In the genomic region with DNA sequence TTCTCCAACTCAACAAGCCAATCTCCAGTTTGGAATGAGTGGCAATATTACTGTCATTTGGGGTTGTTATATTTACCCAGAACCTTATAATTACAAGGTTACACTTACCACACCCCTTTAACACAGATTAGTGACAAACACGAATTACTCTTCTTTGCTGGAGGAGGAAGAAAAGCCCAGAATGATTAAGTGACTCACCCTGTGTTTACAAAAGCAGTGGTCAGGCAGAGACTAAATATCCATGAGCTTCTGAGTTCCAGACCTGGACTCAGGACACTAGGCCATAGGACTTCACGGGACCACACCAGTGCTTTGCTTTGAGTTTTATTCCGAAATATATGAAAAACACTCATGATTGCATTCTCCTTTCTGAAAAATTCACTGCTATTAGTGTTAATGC, we compare ENCODE assay signal across 14 cellular contexts.
A peak's percentile ranks its signal among the peaks of the same experiment; 100 is the strongest.
DNase-seq lines count a peak whose midpoint lies in the region; ATAC-seq and TF ChIP-seq lines count a peak whose summit lies in the region.
"Had no signal": no experiment of that assay in that cellular context is flagged by ENCODE, and none has a peak within 500 bp of the region (broad histone marks: within the 10 kb centered on the region; RNA-seq: fewer than 3 reads in every experiment).

No MANE protein-coding gene starts in this region.

- TF ChIP-seq CTCF in HFF-Myc (IDR thresholded peaks at IDR 0.05; ENCODE audit: low read depth, low read length, missing control alignments) (no peak), astrocyte of the cerebellum (IDR thresholded peaks at IDR 0.05; ENCODE audit: low read depth, low read length, missing control alignments) (no peak)

- no peak for ATAC-seq in HG02970 (IDR thresholded peaks at IDR 0.05; ENCODE audit: low FRiP score, unreplicated experiment)
- ATAC-seq in activated CD4-positive, CD25-positive, alpha-beta regulatory T cell treated with anti-CD3 and anti-CD28 coated beads, Interleukin-2, amount 50 U/mL, for 24 hours = no peak
- ATAC-seq: stimulated activated effector memory CD8-positive, alpha-beta T cell treated with anti-CD3 and anti-CD28 coated beads, Interleukin-12 subunit alpha, Interleukin-12 subunit beta, amount 100 ng/mL, for 72 hours had no signal

- DNase-seq in AG08396 (ENCODE audit: low spot score) = peak; percentile 48
- peak; percentile 15 for DNase-seq in HFF-Myc (ENCODE audit: extremely low read depth, low read depth)
- peak; percentile 23 for DNase-seq in astrocyte of the cerebellum (ENCODE audit: low read depth)
- peak; percentile 88 for DNase-seq in iris pigment epithelial cell (ENCODE audit: low read depth)
- DNase-seq in T-helper 9 cell = no peak
- DNase-seq in effector CD4-positive, alpha-beta T cell = no peak
- DNase-seq: activated naive CD8-positive, alpha-beta T cell treated with anti-CD3 and anti-CD28 coated beads, Interleukin-2, amount 10 ng/mL, durations not matched to agents 7 days and 5 days; dorsolateral prefrontal cortex; NCI-H1092; NCI-H526 treated with DMSO at 0.1 percent for 48 hours had no signal

- in situ Hi-C loops in astrocyte of the cerebellum (cut with HindIII; ENCODE audit: low sequenced_read_pairs) = no loop called here

- no peak overlapping the region for H3K4me3 ChIP-seq in HFF-Myc (replicated peaks; ENCODE audit: low read depth, low read length)
- H3K4me3 ChIP-seq in astrocyte of the cerebellum (ENCODE audit: low read depth, low read length) = no peak overlapping the region
- H3K4me3 ChIP-seq: BLaER1 treated with 17β-estradiol and CSF1 and Interleukin-3, amounts not matched to agents 10 nM and 100 nM; dorsolateral prefrontal cortex had no signal

Comparison
In these comparisons a context has a peak if more than half of its experiments do, and no peak if none do; other contexts are left out.
1. DNase-seq: peak in AG08396 (single experiment), HFF-Myc (single experiment), astrocyte of the cerebellum (single experiment) and iris pigment epithelial cell (single experiment); none in T-helper 9 cell (single experiment) and effector CD4-positive, alpha-beta T cell (single experiment).